In genomic region chr1:21932127-21932526, GRCh38 we compare ENCODE assay signal across 13 cellular contexts. TPM values are rescaled to one million over a fixed set of nuclear protein-coding genes. Genes with fewer than 3 reads are reported as not detected.
A peak's percentile ranks its signal among the peaks of the same experiment; 100 is the strongest.
DNase-seq lines count a peak whose midpoint lies in the region; ATAC-seq and TF ChIP-seq lines count a peak whose summit lies in the region.
"Had no signal": no experiment of that assay in that cellular context is flagged by ENCODE, and none has a peak within 500 bp of the region (broad histone marks: within the 10 kb centered on the region; RNA-seq: fewer than 3 reads in every experiment).

No MANE protein-coding gene starts in this region.

- no peaks in the 10 kb centered on the region for H3K27me3 ChIP-seq in ascending aorta
- H3K27me3 ChIP-seq in skeletal muscle tissue (ENCODE audit: control insufficient read depth in 3 of 3, insufficient read depth in 3 of 3, low read length in 3 of 3): no peaks in the 10 kb centered on the region

- no peaks in the 10 kb centered on the region for H4K20me1 ChIP-seq in OCI-LY7 (ENCODE audit: insufficient read depth, low read length)

- POLR2A ChIA-PET in OCI-LY7 (lab: Charles Lee): no interaction called here

- intact Hi-C loops in ascending aorta (cut with DNase I): loop anchor here (10.0 kb wide), 1 partner anchor 597 kb away; no protein-coding TSS in a partner anchor
- intact Hi-C loops in left ventricle myocardium superior (cut with micrococcal nuclease): no loop called here
- intact Hi-C loops in OCI-LY7 (cut with micrococcal nuclease; ENCODE audit: unreplicated experiment): no loop called here

- BruUV-seq in OCI-LY7 (replicated peaks; lab: Mats Ljungman, UMichigan): no TSS peak

- H3K36me3 ChIP-seq in ascending aorta (peaks cover 0 to 4% of the 10 kb centered on the region in 2 donors), skeletal muscle tissue (ENCODE audit: control insufficient read depth in 3 of 3, insufficient read depth in 3 of 3, low read length in 3 of 3) (peaks cover 0 to 2% (median 0%) of the 10 kb centered on the region in 3 donors), OCI-LY7 (ENCODE audit: insufficient read depth, low read length) (no peaks in the 10 kb centered on the region)

- H3K9ac ChIP-seq in skeletal muscle tissue (ENCODE audit: low read depth in 1 of 3, low read length in 3 of 3): peak overlapping the region; percentile 50 to 76 (median 70)

- H3K9me2 ChIP-seq in OCI-LY7 (ENCODE audit: insufficient read depth, low read length): no peaks in the 10 kb centered on the region

- H3K79me2 ChIP-seq in OCI-LY7 (ENCODE audit: insufficient read depth, low read depth, low read length): no peaks in the 10 kb centered on the region

- H3K27ac ChIP-seq in ascending aorta (peak overlapping the region; percentile 96 to 98), skeletal muscle tissue (ENCODE audit: low read depth, low read length) (peak overlapping the region; percentile 79), OCI-LY7 (ENCODE audit: low read depth, low read length, poor library complexity, severe bottlenecking) (no peak overlapping the region)

- H3K9me3 ChIP-seq in ascending aorta (no peaks in the 10 kb centered on the region), skeletal muscle tissue (ENCODE audit: control insufficient read depth in 3 of 3, low read length in 3 of 3) (no peaks in the 10 kb centered on the region), OCI-LY7 (ENCODE audit: low read length) (no peaks in the 10 kb centered on the region)

- DNase-seq in GM03348 (ENCODE audit: low spot score) (peak; percentile 73), ascending aorta (ENCODE audit: low spot score in 2 of 2) (peak in 1 of 2 donors; percentile 91), left ventricle myocardium superior (no peak), cerebellar cortex (ENCODE audit: low spot score) (no peak), epidermal melanocyte (ENCODE audit: insufficient read length, low spot score) (no peak), OCI-LY7 (ENCODE audit: low spot score) (no peak)
- DNase-seq: activated effector memory CD4-positive, alpha-beta T cell treated with anti-CD3 and anti-CD28 coated beads, Interleukin-2, amount 50 U/mL, for 16 hours; DMS79 treated with DMSO at 0.1 percent for 48 hours; NCI-H1105 had no signal

- H3K4me2 ChIP-seq in OCI-LY7 (ENCODE audit: low read length): no peak overlapping the region

- peak overlapping the region in 1 of 2 donors; percentile 75 for H3K4me3 ChIP-seq in ascending aorta
- no peak overlapping the region for H3K4me3 ChIP-seq in skeletal muscle tissue (ENCODE audit: low read length in 3 of 3)
- H3K4me3 ChIP-seq in OCI-LY7 (ENCODE audit: low read depth, low read length, poor library complexity, severe bottlenecking): no peak overlapping the region

- CTCF ChIA-PET in OCI-LY7 (lab: Charles Lee; ENCODE audit: unreplicated experiment): no interaction called here

- H2AFZ ChIP-seq in OCI-LY7 (ENCODE audit: low read length): no peak overlapping the region

- ATAC-seq in left ventricle myocardium superior (peak; percentile 48), GM19397 (IDR thresholded peaks at IDR 0.05; ENCODE audit: unreplicated experiment) (no peak)

- peaks cover 41 to 65% of the 10 kb centered on the region in 2 donors for H3K4me1 ChIP-seq in ascending aorta
- H3K4me1 ChIP-seq in skeletal muscle tissue (ENCODE audit: control insufficient read depth in 3 of 3, insufficient read depth in 3 of 3, low read length in 3 of 3): peaks cover 60 to 70% (median 69%) of the 10 kb centered on the region in 3 donors
- H3K4me1 ChIP-seq in OCI-LY7 (ENCODE audit: insufficient read depth, low read length, poor library complexity, severe bottlenecking): no peaks in the 10 kb centered on the region

- TF ChIP-seq CTCF in ascending aorta (IDR thresholded peaks at IDR 0.05): no peak
- TF ChIP-seq CTCF in OCI-LY7 (conservative IDR thresholded peaks at IDR 0.05; ENCODE audit: low read length): no peak

RNA-seq across cellular contexts. Expression of gene HSPG2, which starts 5.0 kb away (rescaled TPM):
- 1,294 TPM for total RNA-seq in ascending aorta
- total RNA-seq in left ventricle myocardium superior: 269 TPM
- 152 TPM for total RNA-seq in skeletal muscle tissue
- total RNA-seq in OCI-LY7 (2014; rRNA removed; shearing (Covaris generic)): 1.2 and 1.6 TPM in 2 replicates
- total RNA-seq in OCI-LY7 (2022): 3.5 and 4.7 TPM in 2 replicates

RNA-seq across cellular contexts. Expression of gene CELA3B, which starts 44.7 kb away (rescaled TPM):
- total RNA-seq in ascending aorta (not detected), left ventricle myocardium superior (not detected), skeletal muscle tissue (not detected), OCI-LY7 (2022) (not detected in 2 replicates)
- not detected in 2 replicates for total RNA-seq in OCI-LY7 (2014; rRNA removed; shearing (Covaris generic))
- total RNA-seq: T-helper 1 cell treated with Interleukin-12 subunit alpha and Interleukin-12 subunit beta and Interleukin-4 antibody, amounts not matched to agents 30 ng/mL and 1 ng/mL, for 36 hours; ureter had no signal

Comparison
In these comparisons a context has a peak if more than half of its experiments do, and no peak if none do; other contexts are left out.
1. RNA of gene HSPG2, which starts 5.0 kb away (total RNA-seq): 1,294 TPM in ascending aorta (single experiment), 269 TPM in left ventricle myocardium superior (single experiment) and 152 TPM in skeletal muscle tissue (single experiment); 1.2 to 4.7 TPM in OCI-LY7; every median in the first group is over 10 times any median in the second.